Comparison of ENCODE assay signal across 8 cellular contexts in the genomic region with DNA sequence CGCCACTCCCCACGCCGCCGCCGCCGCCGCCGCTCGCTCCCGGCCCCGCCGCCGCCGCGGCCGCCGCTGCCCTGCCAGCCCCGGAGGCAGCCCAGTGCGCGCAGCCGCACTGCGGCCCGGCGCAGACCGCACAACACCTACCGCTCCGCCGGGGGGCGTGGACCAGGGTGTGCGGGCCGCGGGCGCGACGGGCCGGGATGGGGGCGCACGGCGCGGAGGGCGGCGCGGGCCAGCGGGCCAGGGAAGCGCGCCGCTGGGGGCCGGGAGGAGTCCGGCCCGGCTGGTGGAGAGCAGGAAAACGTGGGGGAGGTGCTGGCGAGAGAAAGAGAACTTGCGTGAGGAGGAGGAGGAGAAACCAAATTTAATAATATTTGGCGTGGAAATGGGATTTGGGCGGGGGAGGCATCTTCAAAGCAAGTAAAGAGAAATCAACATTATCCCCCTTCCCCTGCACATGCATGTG. TPM values are rescaled to one million over a fixed set of nuclear protein-coding genes. Genes with fewer than 3 reads are reported as not detected.
DNase-seq lines count a peak whose midpoint lies in the region; ATAC-seq and TF ChIP-seq lines count a peak whose summit lies in the region.

Gene RFX7 (minus strand): TSS at position 106 of the 463 bp plus-strand sequence. CDS start 594 bp downstream, outside the sequence.

- H3K27ac ChIP-seq in liver (ENCODE audit: low read depth in 1 of 2, low read length in 2 of 2) = peak within 1 kb of the TSS; percentile 75

- TF ChIP-seq CTCF in liver (IDR thresholded peaks at IDR 0.05; ENCODE audit: low read depth, low read length, missing input control) = no peak

- H3K4me3 ChIP-seq in liver (ENCODE audit: low read depth in 1 of 3, low read length in 3 of 3) = peak within 1 kb of the TSS; percentile 57 to 100 (median 79)

- DNase-seq in NCI-H2029 (lab: John Stamatoyannopoulos, UW) = peak; percentile 11
- no peak for DNase-seq in NCI-H2029 treated with DMSO at 0.1 percent for 48 hours (lab: John Stamatoyannopoulos, UW)
- DNase-seq in NCI-H345 treated with DMSO at 0.1 percent for 48 hours (lab: John Stamatoyannopoulos, UW; ENCODE audit: unreplicated experiment) = peak; percentile 56
- DNase-seq in activated CD4-positive, alpha-beta T cell treated with anti-CD3 and anti-CD28 coated beads, Interleukin-2, amount 10 ng/mL, durations not matched to agents 7 days and 5 days = peak; percentile 74
- peak; percentile 86 for DNase-seq in dermis blood vessel endothelial cell
- DNase-seq in stimulated activated CD4-positive, alpha-beta T cell treated with anti-CD3 and anti-CD28 coated beads, Interleukin-2, amount 100 ng/mL, for 48 hours = peak; percentile 66 to 67

- no peaks in the 10 kb centered on the region for H3K27me3 ChIP-seq in liver (ENCODE audit: control insufficient read depth in 4 of 4, insufficient read depth in 4 of 4, low read length in 3 of 4)

- POLR2A ChIA-PET in activated CD4-positive, alpha-beta T cell treated with anti-CD3 and anti-CD28 coated beads, Interleukin-2, amount 10 ng/mL, durations not matched to agents 7 days and 5 days (lab: Charles Lee) = no interaction called here

- H3K9me3 Mint-ChIP-seq in activated CD4-positive, alpha-beta T cell treated with anti-CD3 and anti-CD28 coated beads, Interleukin-2, amount 10 ng/mL, durations not matched to agents 7 days and 5 days = no peaks in the 10 kb centered on the region

- H3K27me3 Mint-ChIP-seq in activated CD4-positive, alpha-beta T cell treated with anti-CD3 and anti-CD28 coated beads, Interleukin-2, amount 10 ng/mL, durations not matched to agents 7 days and 5 days = no peaks in the 10 kb centered on the region

- TF ChIP-seq RAD21 in liver (IDR thresholded peaks at IDR 0.05) = no peak

- H3K9ac ChIP-seq in liver (ENCODE audit: low read depth in 1 of 2, low read length in 2 of 2) = peak within 1 kb of the TSS; percentile 33 to 63

- H3K4me3 Mint-ChIP-seq in activated CD4-positive, alpha-beta T cell treated with anti-CD3 and anti-CD28 coated beads, Interleukin-2, amount 10 ng/mL, durations not matched to agents 7 days and 5 days = peak within 1 kb of the TSS; percentile 90

- ATAC-seq in HG02943 (IDR thresholded peaks at IDR 0.05; ENCODE audit: low read depth, unreplicated experiment) = peak; percentile 44

- H3K36me3 Mint-ChIP-seq in activated CD4-positive, alpha-beta T cell treated with anti-CD3 and anti-CD28 coated beads, Interleukin-2, amount 10 ng/mL, durations not matched to agents 7 days and 5 days (ENCODE audit: low read depth) = peaks cover 7% of the 10 kb centered on the region

- peak within 1 kb of the TSS; percentile 96 for H3K27ac Mint-ChIP-seq in activated CD4-positive, alpha-beta T cell treated with anti-CD3 and anti-CD28 coated beads, Interleukin-2, amount 10 ng/mL, durations not matched to agents 7 days and 5 days

- CTCF ChIA-PET in activated CD4-positive, alpha-beta T cell treated with anti-CD3 and anti-CD28 coated beads, Interleukin-2, amount 10 ng/mL, durations not matched to agents 7 days and 5 days (lab: Charles Lee) = interaction anchor here (2.5 kb wide), 1 partner anchor 12 kb away, joined by 13 read pairs; no protein-coding TSS in a partner anchor

- peaks cover 35% of the 10 kb centered on the region for H3K4me1 Mint-ChIP-seq in activated CD4-positive, alpha-beta T cell treated with anti-CD3 and anti-CD28 coated beads, Interleukin-2, amount 10 ng/mL, durations not matched to agents 7 days and 5 days

- WGBS in liver = under 1% methylated on average over 55 of the region's 55 CpGs

- H3K9me3 ChIP-seq in liver (ENCODE audit: control insufficient read depth in 4 of 4, low read length in 3 of 4) = no peaks in the 10 kb centered on the region

- peaks cover 5 to 40% (median 20%) of the 10 kb centered on the region in 4 donors for H3K4me1 ChIP-seq in liver (ENCODE audit: control insufficient read depth in 4 of 4, insufficient read depth in 4 of 4, low read length in 3 of 4)

- no peaks in the 10 kb centered on the region for H3K36me3 ChIP-seq in liver (ENCODE audit: control insufficient read depth in 4 of 4, insufficient read depth in 3 of 4, low read depth in 1 of 4, low read length in 3 of 4)

TF ChIP-seq in liver, 16 proteins besides CTCF, POLR2A, EP300 and RAD21:
- TF ChIP-seq TAF1 (conservative IDR thresholded peaks at IDR 0.05) = no peak
- no peak for TF ChIP-seq SP1 (IDR thresholded peaks at IDR 0.05)
- TF ChIP-seq JUND (IDR thresholded peaks at IDR 0.05) = no peak
- TF ChIP-seq, protein P1, sequence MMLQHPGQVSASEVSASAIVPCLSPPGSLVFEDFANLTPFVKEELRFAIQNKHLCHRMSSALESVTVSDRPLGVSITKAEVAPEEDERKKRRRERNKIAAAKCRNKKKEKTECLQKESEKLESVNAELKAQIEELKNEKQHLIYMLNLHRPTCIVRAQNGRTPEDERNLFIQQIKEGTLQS (IDR thresholded peaks at IDR 0.05) = no peak
- TF ChIP-seq REST (IDR thresholded peaks at IDR 0.05) = no peak
- no peak for TF ChIP-seq YY1 (IDR thresholded peaks at IDR 0.05)
- no peak for TF ChIP-seq FOXA2 (IDR thresholded peaks at IDR 0.05)

RNA-seq across cellular contexts. Expression of gene RFX7, which starts in this region (rescaled TPM):
- 10 to 100 TPM; 33.8 to 42.5 TPM for total RNA-seq in activated CD4-positive, alpha-beta T cell treated with anti-CD3 and anti-CD28 coated beads, Interleukin-2, amount 10 ng/mL, durations not matched to agents 7 days and 5 days
- total RNA-seq in dermis blood vessel endothelial cell (4.4 and 8.5 TPM in 2 replicates), liver (1 to 10 TPM; 2.4 to 4.2 TPM)
- polyA plus RNA-seq in liver = 1 to 10 TPM; 1.3 TPM
